29 cellular contexts compared by ENCODE assay signal in genomic region chr14:74380172-74380571, GRCh38. TPM values are rescaled to one million over a fixed set of nuclear protein-coding genes. Genes with fewer than 3 reads are reported as not detected.
"Had no signal": no experiment of that assay in that cellular context is flagged by ENCODE, and none has a peak within 500 bp of the region (broad histone marks: within the 10 kb centered on the region; RNA-seq: fewer than 3 reads in every experiment).

No MANE protein-coding gene starts in this region.

- H3K27me3 ChIP-seq: body of pancreas, gastrocnemius medialis, upper lobe of right lung had no signal

- FAIRE-seq: islet of Langerhans had no signal

- H3K4me3 ChIP-seq: body of pancreas, gastrocnemius medialis, upper lobe of right lung had no signal

- H3K36me3 ChIP-seq: gastrocnemius medialis, upper lobe of right lung had no signal

- ATAC-seq: activated T-cell treated with anti-CD3 and anti-CD28 coated beads, Interleukin-2, amount 50 U/mL, for 72 hours; body of pancreas; gastrocnemius medialis; left ventricle myocardium superior; right cardiac atrium; stimulated activated naive CD8-positive, alpha-beta T cell treated with anti-CD3 and anti-CD28 coated beads, Interleukin-15, Interleukin-2, amounts not matched to agents 100 U/mL and 50 U/mL, for 24 hours; upper lobe of right lung had no signal

- DNase-seq: activated CD4-positive, alpha-beta T cell treated with anti-CD3 and anti-CD28 coated beads for 1 hour; activated CD4-positive, alpha-beta T cell treated with anti-CD3 and anti-CD28 coated beads, Interleukin-2, amount 50 U/mL, for 1 hour; activated CD8-positive, alpha-beta memory T cell treated with anti-CD3 and anti-CD28 coated beads for 24 hours; activated CD8-positive, alpha-beta memory T cell treated with anti-CD3 and anti-CD28 coated beads, Interleukin-2, amount 50 U/mL, for 4 hours; activated effector memory CD4-positive, alpha-beta T cell treated with Interleukin-2 at 50 U/mL for 16 hours; activated naive CD4-positive, alpha-beta T cell treated with anti-CD3 and anti-CD28 coated beads for 36 hours; activated naive CD8-positive, alpha-beta T cell treated with anti-CD3 and anti-CD28 coated beads, Interleukin-2, amount 10 ng/mL, durations not matched to agents 7 days and 5 days; activated T-cell treated with anti-CD3 and anti-CD28 coated beads, Interleukin-2, amount 50 U/mL, for 72 hours; anterior cingulate cortex; body of pancreas; effector CD4-positive, alpha-beta T cell; gastrocnemius medialis; hippocampal formation; left ventricle myocardium superior; nephron progenitor cell; nucleus accumbens; right cardiac atrium; stimulated activated CD4-positive, alpha-beta T cell treated with anti-CD3 and anti-CD28 coated beads, Interleukin-4, amount 100 ng/mL, for 24 hours; stimulated activated naive CD8-positive, alpha-beta T cell treated with anti-CD3 and anti-CD28 coated beads, Interleukin-15, Interleukin-2, amounts not matched to agents 100 U/mL and 50 U/mL, for 24 hours; T-helper 1 cell had no signal

RNA-seq across cellular contexts. Expression of gene VRTN, which starts 31.9 kb away (rescaled TPM):
- total RNA-seq: activated naive CD4-positive, alpha-beta T cell treated with anti-CD3 and anti-CD28 coated beads for 36 hours; activated naive CD8-positive, alpha-beta T cell treated with anti-CD3 and anti-CD28 coated beads, Interleukin-2, amount 10 ng/mL, durations not matched to agents 7 days and 5 days; activated T-cell treated with anti-CD3 and anti-CD28 coated beads, Interleukin-2, amount 50 U/mL, for 72 hours; body of pancreas; cardiac septum; chondrocyte; gastrocnemius medialis; left ventricle myocardium superior; mononuclear cell; myocyte; pulmonary artery endothelial cell; right cardiac atrium; subcutaneous adipose tissue; upper lobe of right lung had no signal
- polyA plus RNA-seq: esophagus, right cardiac atrium had no signal

RNA-seq across cellular contexts. Expression of gene SYNDIG1L, which starts 45.8 kb away (rescaled TPM):
- total RNA-seq: activated naive CD4-positive, alpha-beta T cell treated with anti-CD3 and anti-CD28 coated beads for 36 hours; activated naive CD8-positive, alpha-beta T cell treated with anti-CD3 and anti-CD28 coated beads, Interleukin-2, amount 10 ng/mL, durations not matched to agents 7 days and 5 days; activated T-cell treated with anti-CD3 and anti-CD28 coated beads, Interleukin-2, amount 50 U/mL, for 72 hours; cardiac septum; chondrocyte; gastrocnemius medialis; mononuclear cell; pulmonary artery endothelial cell had no signal
